Comparison of ENCODE assay signal across 1 cellular context in genomic region chr9:126674365-126675146, GRCh38.
TF ChIP-seq lines count a peak whose summit lies in the region.

No MANE protein-coding gene starts in this region.

TF ChIP-seq in IMR-90, 13 proteins besides CTCF, POLR2A, EP300 and RAD21 (continued from another document):
- TF ChIP-seq USF2 (IDR thresholded peaks at IDR 0.05; ENCODE audit: low read depth, low read length) (no peak), SMC3 (IDR thresholded peaks at IDR 0.05; ENCODE audit: low read depth, low read length) (no peak), RFX5 (IDR thresholded peaks at IDR 0.05; ENCODE audit: low read depth, low read length) (no peak), MAZ (IDR thresholded peaks at IDR 0.05; ENCODE audit: borderline replicate concordance, low read depth, low read length) (no peak)
